1 cellular context compared by ENCODE assay signal in the genomic region with DNA sequence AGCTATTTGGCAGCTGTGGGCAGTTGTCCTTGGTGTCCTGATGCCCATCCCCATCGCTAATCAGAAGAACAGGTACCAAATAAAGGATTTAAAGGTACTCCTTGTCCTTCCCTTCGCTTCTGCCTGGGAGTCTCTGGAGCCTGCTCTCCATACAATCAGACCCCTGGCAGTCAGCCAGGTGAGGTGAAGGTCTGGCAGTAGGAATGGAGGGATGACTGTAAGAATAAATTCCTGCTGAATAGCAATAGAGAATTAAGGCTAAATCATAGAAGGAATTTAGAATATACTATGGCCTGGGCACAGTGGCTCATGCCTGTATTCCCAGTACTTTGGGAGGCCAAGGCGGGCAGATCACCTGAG.
TF ChIP-seq lines count a peak whose summit lies in the region.

No MANE protein-coding gene starts in this region.

TF ChIP-seq in K562, 482 proteins besides CTCF, POLR2A, EP300 and RAD21:
- TF ChIP-seq NFIC (IDR thresholded peaks at IDR 0.05), result peak; percentile 58
- TF ChIP-seq SP2 (IDR thresholded peaks at IDR 0.05; ENCODE audit: extremely low read depth, low read depth, low read length, poor library complexity, severe bottlenecking), result no peak
- TF ChIP-seq HMGN3 (IDR thresholded peaks at IDR 0.05; ENCODE audit: borderline replicate concordance, extremely low read depth, insufficient read length, low read depth, low read length), result no peak
